Comparison of ENCODE assay signal across 8 cellular contexts in the genomic region with DNA sequence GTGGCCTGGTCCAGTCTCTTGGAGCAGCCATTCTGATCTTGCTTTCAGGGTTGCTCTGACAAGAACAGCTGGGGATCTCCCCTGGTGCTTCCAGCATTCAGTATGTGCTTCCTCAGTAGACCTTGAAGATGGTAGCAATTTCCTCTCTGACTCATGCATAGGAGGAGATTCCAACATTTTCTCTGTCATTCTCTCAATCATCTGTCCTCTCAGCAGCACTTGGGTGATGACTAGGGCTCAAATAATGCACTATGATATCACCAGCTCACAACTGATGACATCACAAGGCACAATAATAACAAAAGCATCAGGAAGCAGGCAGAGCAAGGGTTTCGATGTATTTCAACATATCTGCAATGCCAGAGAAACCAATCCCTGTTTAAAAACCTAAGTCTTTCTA. TPM values are rescaled to one million over a fixed set of nuclear protein-coding genes. Genes with fewer than 3 reads are reported as not detected.
A peak's percentile ranks its signal among the peaks of the same experiment; 100 is the strongest.
DNase-seq lines count a peak whose midpoint lies in the region; ATAC-seq, FAIRE-seq and TF ChIP-seq lines count a peak whose summit lies in the region.

No MANE protein-coding gene starts in this region.

- no peaks in the 10 kb centered on the region for H3K9me3 ChIP-seq in H1 (ENCODE audit: insufficient read depth in 2 of 2, low read depth in 1 of 2, low read length in 1 of 2)

- POLR2A ChIA-PET in H1 (lab: Charles Lee; ENCODE audit: partially characterized antibody), result no interaction called here

- peak overlapping the region; percentile 82 for H3K27ac Mint-ChIP-seq in type B pancreatic cell

- H3K36me3 Mint-ChIP-seq in type B pancreatic cell, result no peaks in the 10 kb centered on the region

- H3K18ac ChIP-seq in H1 (ENCODE audit: extremely low read depth, low read length), result no peak overlapping the region

- H3K27ac ChIP-seq in H1 (ENCODE audit: low read depth, low read length), result no peak overlapping the region

- peaks cover 0 to 2% (median 0%) of the 10 kb centered on the region in 4 experiments; a peak in 1 of 7 replicates for H3K4me1 ChIP-seq in H1 (replicated peaks in 1 of 4; ENCODE audit: control insufficient read depth in 3 of 4, insufficient read depth in 4 of 4, low read length in 3 of 4)

- no peaks in the 10 kb centered on the region for H3K79me1 ChIP-seq in H1 (ENCODE audit: low read depth, low read length)

- H4K8ac ChIP-seq in H1 (ENCODE audit: extremely low read depth, insufficient read depth, low read length), result no peak overlapping the region; the same call in 1 of the 2 replicates

- H2BK120ac ChIP-seq in H1 (replicated peaks; ENCODE audit: low read depth, low read length), result no peak overlapping the region

- no peak overlapping the region for H2AK5ac ChIP-seq in H1 (ENCODE audit: low read depth, low read length)

- no peak overlapping the region; the same call in 1 of the 2 replicates for H2AFZ ChIP-seq in H1 (ENCODE audit: low read length)

- 100% methylated on average over 1 of the region's 1 CpG; no CpG with 5 or more reads in 1 of the 2 experiments for WGBS in H1 (ENCODE audit: extremely low coverage in 1 of 2, insufficient coverage in 1 of 2, insufficient read length in 1 of 2, insufficient replicate concordance in 2 of 2, low coverage in 1 of 2, low lambda C conversion rate in 2 of 2, missing lambda C conversion rate in 1 of 2), 2 experiments

- H3K27me3 Mint-ChIP-seq in type B pancreatic cell, result no peaks in the 10 kb centered on the region

- DNase-seq in stimulated activated CD4-positive, alpha-beta T cell treated with anti-CD3 and anti-CD28 coated beads, Interleukin-15, amount 100 ng/mL, for 24 hours, result peak; percentile 10
- DNase-seq in stimulated activated CD4-positive, alpha-beta T cell treated with anti-CD3 and anti-CD28 coated beads, Interleukin-2, amount 100 ng/mL, for 48 hours, result no peak
- peak; percentile 65 for DNase-seq in HK-2 (ENCODE audit: unreplicated experiment)
- DNase-seq in H1 (ENCODE audit: low read depth in 1 of 2, low spot score in 2 of 2), result no peak
- DNase-seq in type B pancreatic cell (ENCODE audit: extremely low spot score, unreplicated experiment), result no peak
- no peak for DNase-seq in posterior vena cava (ENCODE audit: low spot score)
- DNase-seq in DMS 273 (lab: John Stamatoyannopoulos, UW; ENCODE audit: unreplicated experiment), result no peak

- TF ChIP-seq CTCF in H1 (IDR thresholded peaks at IDR 0.05; ENCODE audit: control extremely low read depth in 1 of 3, insufficient read depth in 1 of 3, low read depth in 1 of 3, low read length in 3 of 3), result no peak
- no peak for TF ChIP-seq CTCF in type B pancreatic cell (conservative IDR thresholded peaks at IDR 0.05)

- H3K36me3 ChIP-seq in H1 (ENCODE audit: control insufficient read depth in 2 of 4, insufficient read depth in 4 of 4, low read length in 3 of 4), result no peaks in the 10 kb centered on the region

- no peak overlapping the region for H3K23ac ChIP-seq in H1 (ENCODE audit: insufficient read length)

- CTCF ChIA-PET in H1 (lab: Charles Lee; ENCODE audit: partially characterized antibody), result interaction anchor here (1.2 to 2.0 kb wide), 3 partner anchors 69 to 92 kb away, joined by 3 to 4 read pairs (median 4); no protein-coding TSS in a partner anchor

- H4K5ac ChIP-seq in H1 (ENCODE audit: insufficient read length, low read depth, low read length), result no peak overlapping the region

- H3K27me3 ChIP-seq in H1 (replicated peaks in 1 of 4; ENCODE audit: control insufficient read depth in 3 of 4, extremely low read depth in 1 of 4, insufficient read depth in 3 of 4, low read length in 3 of 4), result no peaks in the 10 kb centered on the region

- no peak overlapping the region for H3K4ac ChIP-seq in H1 (replicated peaks; ENCODE audit: insufficient read length, low read depth, low read length)

- H2BK20ac ChIP-seq in H1 (ENCODE audit: low read length), result no peak overlapping the region

- no peak overlapping the region for H2BK5ac ChIP-seq in H1 (ENCODE audit: low read depth, low read length)

- H3K56ac ChIP-seq in H1 (replicated peaks; ENCODE audit: insufficient read length, low read depth, low read length), result no peak overlapping the region

- no peak for TF ChIP-seq RAD21 in H1 (IDR thresholded peaks at IDR 0.05 in 1 of 2, conservative IDR thresholded peaks at IDR 0.05 in 1 of 2; ENCODE audit: low read depth in 2 of 2, low read length in 2 of 2)

- H3K79me2 ChIP-seq in H1 (ENCODE audit: control insufficient read depth in 1 of 2, insufficient read depth in 2 of 2, low read length in 2 of 2), result no peaks in the 10 kb centered on the region

- H2BK15ac ChIP-seq in H1 (ENCODE audit: low read length), result no peak overlapping the region

- H3K4me3 ChIP-seq in H1 (ENCODE audit: extremely low read depth in 1 of 4, insufficient read depth in 2 of 4, low read depth in 3 of 4, low read length in 4 of 4), result no peak overlapping the region

- H3K14ac ChIP-seq in H1 (ENCODE audit: insufficient read length), result no peak overlapping the region

- no peak overlapping the region for H2BK12ac ChIP-seq in H1 (ENCODE audit: low read depth, low read length)

- no peak for TF ChIP-seq POLR2A in H1 (IDR thresholded peaks at IDR 0.05; ENCODE audit: control extremely low read depth in 1 of 2, low read depth in 2 of 2, low read length in 2 of 2)

- H3K23me2 ChIP-seq in H1 (ENCODE audit: low read depth, low read length), result no peaks in the 10 kb centered on the region

- ATAC-seq in HG02840 (IDR thresholded peaks at IDR 0.05; ENCODE audit: low FRiP score, unreplicated experiment), result no peak

- H4K91ac ChIP-seq in H1 (replicated peaks; ENCODE audit: insufficient read length, low read length), result no peak overlapping the region

- peaks cover 4% of the 10 kb centered on the region for H3K9me3 Mint-ChIP-seq in type B pancreatic cell

- H3K4me1 Mint-ChIP-seq in type B pancreatic cell (ENCODE audit: unreplicated experiment), result peaks cover 5% of the 10 kb centered on the region

- no peak overlapping the region for H3K4me3 Mint-ChIP-seq in type B pancreatic cell

- TF ChIP-seq EP300 in H1 (IDR thresholded peaks at IDR 0.05; ENCODE audit: borderline replicate concordance in 1 of 2, low read depth in 2 of 2, low read length in 2 of 2), result no peak

- intact Hi-C loops in posterior vena cava (cut with DNase I), result no loop called here

- no peak overlapping the region for H3K9ac ChIP-seq in H1 (replicated peaks in 1 of 4; ENCODE audit: extremely low read depth in 1 of 4, low read depth in 3 of 4, low read length in 3 of 4)

- no peak for FAIRE-seq in H1 (lab: Jason Lieb, UNC)

- no peak overlapping the region for H3K4me2 ChIP-seq in H1 (ENCODE audit: insufficient read depth in 1 of 2, low read depth in 2 of 2, low read length in 2 of 2)

- H4K20me1 ChIP-seq in H1 (replicated peaks in 1 of 2; ENCODE audit: control insufficient read depth in 1 of 2, insufficient read depth in 2 of 2, low read length in 2 of 2), result no peaks in the 10 kb centered on the region

TF ChIP-seq in H1, 55 proteins besides CTCF, POLR2A, EP300 and RAD21:
- TF ChIP-seq FOSL1 (IDR thresholded peaks at IDR 0.05; ENCODE audit: insufficient read depth, low read depth, low read length) (no peak), CREB1 (IDR thresholded peaks at IDR 0.05) (0 out of 2 replicates have a peak, but pooled peaks have one; percentile 42)
TF ChIP-seq in H1: peak in this region for 1.

RNA-seq across cellular contexts. Expression of a gene that starts 52.7 kb away (rescaled TPM):
- total RNA-seq in H1 (2021; fragmentation: NEBNext Ultra II Directional; extraction: Animal tissue kit (Norgen Biotek cat#: 25700)), result 24.5 TPM in 2 replicates
- 7.2 and 7.6 TPM in 2 replicates for polyA plus RNA-seq in H1 (2011; rRNA removed)
- 11.7 TPM for polyA plus RNA-seq in H1 (2011; cell fraction: cytosol; rRNA removed)
- polyA plus RNA-seq in H1 (2011; cell fraction: nucleus; rRNA removed), result 28.2 TPM
- polyA plus RNA-seq in H1 (2012, experiment 1 of 2), result 6.3 to 9.7 TPM (median 9.1 TPM) in 4 replicates
- 0.87 TPM for polyA plus RNA-seq in H1 (2012, experiment 2 of 2)
- polyA plus RNA-seq in H1 (2013, experiment 1 of 2), result 14.6 TPM
- polyA plus RNA-seq in H1 (2013, experiment 2 of 2), result 13.6 TPM
- polyA minus RNA-seq in H1 (2011; rRNA and poly(A)+ RNA removed), result 28.3 and 29.0 TPM in 2 replicates
- polyA minus RNA-seq in H1 (2011; cell fraction: cytosol; rRNA and poly(A)+ RNA removed), result 11.5 TPM
- polyA minus RNA-seq in H1 (2011; cell fraction: nucleus; rRNA and poly(A)+ RNA removed), result 77.8 TPM
- total RNA-seq in type B pancreatic cell (ENCODE audit: low replicate concordance) (54.1 and 87.6 TPM in 2 replicates), posterior vena cava (100 to 1,000 TPM in 1 of 2 donors, 10 to 100 TPM in 1; 77.4 to 103 TPM)

Comparison
In these comparisons a context has a peak if more than half of its experiments do, and no peak if none do; other contexts are left out.
1. DNase-seq: peak in stimulated activated CD4-positive, alpha-beta T cell treated with anti-CD3 and anti-CD28 coated beads, Interleukin-15, amount 100 ng/mL, for 24 hours (single experiment) and HK-2 (single experiment); none in stimulated activated CD4-positive, alpha-beta T cell treated with anti-CD3 and anti-CD28 coated beads, Interleukin-2, amount 100 ng/mL, for 48 hours (0 of 2), H1 (0 of 2), type B pancreatic cell (single experiment), posterior vena cava (single experiment) and DMS 273 (single experiment).